In genomic region chr5:97838214-97838613, GRCh38 we compare ENCODE assay signal across 8 cellular contexts.
A peak's percentile ranks its signal among the peaks of the same experiment; 100 is the strongest.
DNase-seq lines count a peak whose midpoint lies in the region; ATAC-seq, FAIRE-seq and TF ChIP-seq lines count a peak whose summit lies in the region.

No MANE protein-coding gene starts in this region.

- H3K36me3 ChIP-seq in KMS-11 (ENCODE audit: insufficient read depth) (no peaks in the 10 kb centered on the region), upper lobe of right lung (no peaks in the 10 kb centered on the region)

- TF ChIP-seq CTCF in KMS-11 (conservative IDR thresholded peaks at IDR 0.05; ENCODE audit: low read depth, low read length) = no peak
- no peak for TF ChIP-seq CTCF in epithelial cell of esophagus (IDR thresholded peaks at IDR 0.05; ENCODE audit: insufficient read depth, low read depth, low read length, missing control alignments)
- TF ChIP-seq CTCF in upper lobe of right lung (IDR thresholded peaks at IDR 0.05) = no peak
- no peak for TF ChIP-seq CTCF in D721Med (IDR thresholded peaks at IDR 0.05; ENCODE audit: insufficient read depth, missing control alignments)

- no peaks in the 10 kb centered on the region for H3K79me2 ChIP-seq in KMS-11 (ENCODE audit: insufficient read depth, low read depth)

- H3K4me1 ChIP-seq in KMS-11 (ENCODE audit: low read depth, poor library complexity, severe bottlenecking) (peaks cover 30% of the 10 kb centered on the region), upper lobe of right lung (no peaks in the 10 kb centered on the region)

- FAIRE-seq in GM12891 (lab: Jason Lieb, UNC) = peak; percentile 80
- no peak for FAIRE-seq in D721Med (lab: Jason Lieb, UNC)

- H2AFZ ChIP-seq in KMS-11 (ENCODE audit: low read depth) = no peak overlapping the region

- TF ChIP-seq POLR2A in GM12891 (IDR thresholded peaks at IDR 0.05; ENCODE audit: low read depth, low read length) = no peak

- DNase-seq in GM12891 (ENCODE audit: insufficient read length, low spot score) (no peak), epithelial cell of esophagus (ENCODE audit: low read depth) (peak; percentile 89), upper lobe of right lung (no peak), D721Med (ENCODE audit: insufficient read length, low spot score) (no peak), putamen (ENCODE audit: low spot score) (no peak), middle frontal gyrus (ENCODE audit: extremely low spot score, low spot score) (no peak)

- ATAC-seq in GM21825 (IDR thresholded peaks at IDR 0.05; ENCODE audit: unreplicated experiment) (peak; percentile 96), upper lobe of right lung (no peak)

- H3K27me3 ChIP-seq in KMS-11 (ENCODE audit: insufficient read depth, low read depth) = no peaks in the 10 kb centered on the region
- no peaks in the 10 kb centered on the region for H3K27me3 ChIP-seq in upper lobe of right lung

- H3K9me3 ChIP-seq in upper lobe of right lung = no peaks in the 10 kb centered on the region

- H4K20me1 ChIP-seq in KMS-11 (ENCODE audit: insufficient read depth) = no peaks in the 10 kb centered on the region

- H3K27ac ChIP-seq in KMS-11 (no peak overlapping the region), upper lobe of right lung (no peak overlapping the region)

- no peak overlapping the region for H3K4me3 ChIP-seq in KMS-11 (IDR thresholded peaks at IDR 0.05; ENCODE audit: insufficient read depth, low read depth, low read length)
- H3K4me3 ChIP-seq in epithelial cell of esophagus (ENCODE audit: low read length) = no peak overlapping the region
- H3K4me3 ChIP-seq in upper lobe of right lung = no peak overlapping the region

- H3K4me2 ChIP-seq in KMS-11 = 0 out of 2 replicates have a peak overlapping the region, but pooled peaks have one; percentile 1

- intact Hi-C loops in upper lobe of right lung (cut with DNase I) = no loop called here

- H3K9ac ChIP-seq in KMS-11 = no peak overlapping the region

TF ChIP-seq in GM12891, 5 proteins besides CTCF, POLR2A, EP300 and RAD21:
- TF ChIP-seq SPI1 (IDR thresholded peaks at IDR 0.05; ENCODE audit: low read depth, low read length) = no peak
